Comparison of ENCODE assay signal across 35 cellular contexts in the genomic region with DNA sequence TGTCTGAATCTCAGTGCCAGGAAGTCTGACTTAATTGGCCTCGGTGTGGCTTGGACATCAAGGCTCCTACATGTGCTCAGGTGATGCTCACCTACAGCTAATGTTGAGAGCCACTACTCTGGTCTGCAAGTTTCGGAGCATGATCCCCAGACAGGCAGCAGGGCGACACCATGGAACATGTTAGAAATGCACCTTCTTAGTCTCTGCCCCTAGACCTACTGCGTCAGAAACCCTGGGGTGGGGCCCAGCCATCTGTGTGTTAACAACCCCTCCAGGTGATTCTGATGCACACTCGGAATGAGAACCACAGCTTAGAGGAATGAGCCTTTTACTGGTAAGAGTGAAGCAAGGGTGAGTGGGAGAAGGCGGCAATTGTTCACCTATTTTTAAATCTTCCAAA.
"Had no signal": no experiment of that assay in that cellular context is flagged by ENCODE, and none has a peak within 500 bp of the region (broad histone marks: within the 10 kb centered on the region; RNA-seq: fewer than 3 reads in every experiment).

No MANE protein-coding gene starts in this region.

- H3K9me3 ChIP-seq: MG63 had no signal

- H3K27me3 ChIP-seq: MG63 had no signal

- DNase-seq: Karpas-422, Kasumi-1, MG63, MM.1S, MV-4-11, NCI-H1048, NCI-H1092, NCI-H1092 treated with DMSO at 0.1 percent for 48 hours, NCI-H1105, NCI-H1105 treated with DMSO at 0.1 percent for 48 hours, NCI-H1417, NCI-H1417 treated with DMSO at 0.1 percent for 48 hours, NCI-H1436, NCI-H1436 treated with DMSO at 0.1 percent for 48 hours, NCI-H146, NCI-H1694, NCI-H1694 treated with DMSO at 0.1 percent for 48 hours, NCI-H187, NCI-H187 treated with DMSO at 0.1 percent for 48 hours, NCI-H1930, NCI-H2029, NCI-H2029 treated with DMSO at 0.1 percent for 48 hours, NCI-H2081, NCI-H2081 treated with DMSO at 0.1 percent for 48 hours, NCI-H2107, NCI-H2171, NCI-H2171 treated with DMSO at 0.1 percent for 48 hours, NCI-H2227 treated with DMSO at 0.1 percent for 48 hours, NCI-H226, NCI-H345, NCI-H446, NCI-H446 treated with DMSO at 0.1 percent for 48 hours, NCI-H510A, NCI-H510A treated with DMSO at 0.1 percent for 48 hours, NCI-H524 had no signal

- H3K36me3 ChIP-seq: MG63 had no signal

- H3K4me3 ChIP-seq: MG63 had no signal
